In genomic region chr16:48447940-48448536, GRCh38 we compare ENCODE assay signal across 1 cellular context.
TF ChIP-seq lines count a peak whose summit lies in the region.

No MANE protein-coding gene starts in this region.

TF ChIP-seq in HepG2, 621 proteins besides CTCF, POLR2A, EP300 and RAD21 (continued from another document and continues in another):
- TF ChIP-seq THAP8 (CRISPR knock-in tag; IDR thresholded peaks at IDR 0.05; ENCODE audit: borderline replicate concordance) (no peak), ZBTB38 (CRISPR knock-in tag; IDR thresholded peaks at IDR 0.05) (no peak), JUNB (CRISPR knock-in tag; IDR thresholded peaks at IDR 0.05; ENCODE audit: borderline replicate concordance) (no peak), SNAPC5 (CRISPR knock-in tag; IDR thresholded peaks at IDR 0.05; ENCODE audit: borderline replicate concordance) (no peak), MBD4 (IDR thresholded peaks at IDR 0.05; ENCODE audit: borderline replicate concordance, low read length) (no peak), SNAPC2 (CRISPR knock-in tag; IDR thresholded peaks at IDR 0.05) (no peak), PHF8 (CRISPR knock-in tag; IDR thresholded peaks at IDR 0.05) (no peak), ZNF431 (CRISPR knock-in tag; IDR thresholded peaks at IDR 0.05; ENCODE audit: borderline replicate concordance, low read depth) (no peak), ZNF329 (CRISPR knock-in tag; IDR thresholded peaks at IDR 0.05; ENCODE audit: low read depth) (no peak), FLYWCH1 (CRISPR knock-in tag; IDR thresholded peaks at IDR 0.05) (no peak), TGIF2 (CRISPR knock-in tag; IDR thresholded peaks at IDR 0.05) (no peak), HNRNPH1 (optimal IDR thresholded peaks at IDR 0.05; ENCODE audit: low read depth, low read length) (no peak), ZNF674 (CRISPR knock-in tag; IDR thresholded peaks at IDR 0.05; ENCODE audit: low read depth) (no peak), FUBP1 (CRISPR knock-in tag; IDR thresholded peaks at IDR 0.05; ENCODE audit: borderline replicate concordance) (no peak), ZBTB44 (CRISPR knock-in tag; IDR thresholded peaks at IDR 0.05) (no peak), CREBL2 (CRISPR knock-in tag; IDR thresholded peaks at IDR 0.05; ENCODE audit: borderline replicate concordance) (no peak), ZNF552 (CRISPR knock-in tag; IDR thresholded peaks at IDR 0.05; ENCODE audit: borderline replicate concordance) (no peak), SMARCE1 (IDR thresholded peaks at IDR 0.05; ENCODE audit: borderline replicate concordance) (no peak), ASH2L (IDR thresholded peaks at IDR 0.05; ENCODE audit: insufficient read length, low read depth, low read length) (no peak), ZNF556 (CRISPR knock-in tag; IDR thresholded peaks at IDR 0.05; ENCODE audit: borderline replicate concordance) (peak; percentile 59; the same call in 1 of the 2 replicates), ZBTB1 (CRISPR knock-in tag; IDR thresholded peaks at IDR 0.05; ENCODE audit: borderline replicate concordance) (no peak), SIX4 (CRISPR knock-in tag; IDR thresholded peaks at IDR 0.05) (no peak), E2F2 (CRISPR knock-in tag; IDR thresholded peaks at IDR 0.05; ENCODE audit: borderline replicate concordance) (no peak), ZNF274 (CRISPR knock-in tag; IDR thresholded peaks at IDR 0.05) (no peak), RELA (CRISPR knock-in tag; IDR thresholded peaks at IDR 0.05) (no peak), CHD4 (IDR thresholded peaks at IDR 0.05; ENCODE audit: borderline replicate concordance, low read length) (no peak), LBX2 (CRISPR knock-in tag; IDR thresholded peaks at IDR 0.05; ENCODE audit: borderline replicate concordance) (no peak), ZNF17 (CRISPR knock-in tag; IDR thresholded peaks at IDR 0.05) (no peak), ZNF781 (CRISPR knock-in tag; IDR thresholded peaks at IDR 0.05; ENCODE audit: borderline replicate concordance, not compliant biosample characterization) (no peak), SATB2 (CRISPR knock-in tag; IDR thresholded peaks at IDR 0.05) (no peak), CCDC6 (CRISPR knock-in tag; IDR thresholded peaks at IDR 0.05) (peak; percentile 54; the same call in 1 of the 2 replicates), RNF219 (CRISPR knock-in tag; IDR thresholded peaks at IDR 0.05) (no peak), CREB3 (CRISPR knock-in tag; IDR thresholded peaks at IDR 0.05) (no peak), CHD2 (IDR thresholded peaks at IDR 0.05; ENCODE audit: low read depth, low read length) (no peak), PREB (CRISPR knock-in tag; IDR thresholded peaks at IDR 0.05) (no peak), ERF (CRISPR knock-in tag; IDR thresholded peaks at IDR 0.05) (0 out of 2 replicates have a peak, but pooled peaks have one; percentile 22), NR2F6 (IDR thresholded peaks at IDR 0.05) (no peak), NR2F6 (CRISPR knock-in tag; IDR thresholded peaks at IDR 0.05) (peak; percentile 54), SMAD3 (CRISPR knock-in tag; IDR thresholded peaks at IDR 0.05) (no peak), GLMP (CRISPR knock-in tag; IDR thresholded peaks at IDR 0.05; ENCODE audit: borderline replicate concordance) (no peak), HNRNPUL1 (IDR thresholded peaks at IDR 0.05; ENCODE audit: low read depth, low read length) (no peak), FOXO4 (CRISPR knock-in tag; conservative IDR thresholded peaks at IDR 0.05) (no peak), ZUFSP (CRISPR knock-in tag; IDR thresholded peaks at IDR 0.05; ENCODE audit: borderline replicate concordance) (no peak), ATF1 (CRISPR knock-in tag; IDR thresholded peaks at IDR 0.05) (no peak), HNF4G (IDR thresholded peaks at IDR 0.05; ENCODE audit: borderline replicate concordance, low read depth, low read length) (peak; percentile 44; the same call in 1 of the 2 replicates), HNF4G (CRISPR knock-in tag; IDR thresholded peaks at IDR 0.05; ENCODE audit: borderline replicate concordance, low read depth) (peak; percentile 71; the same call in 1 of the 2 replicates), ZNF616 (CRISPR knock-in tag; IDR thresholded peaks at IDR 0.05; ENCODE audit: low read depth) (no peak), AKAP8 (CRISPR knock-in tag; IDR thresholded peaks at IDR 0.05) (no peak), DPF2 (CRISPR knock-in tag; IDR thresholded peaks at IDR 0.05; ENCODE audit: borderline replicate concordance, low read depth) (peak; percentile 68; the same call in 1 of the 2 replicates), ZNF607 (CRISPR knock-in tag; IDR thresholded peaks at IDR 0.05; ENCODE audit: borderline replicate concordance) (peak; percentile 45; the same call in 1 of the 2 replicates), ZNF468 (CRISPR knock-in tag; IDR thresholded peaks at IDR 0.05) (no peak), TBP (CRISPR knock-in tag; IDR thresholded peaks at IDR 0.05) (no peak), SMAD1 (CRISPR knock-in tag; IDR thresholded peaks at IDR 0.05; ENCODE audit: borderline replicate concordance, low read depth) (no peak), POGZ (CRISPR knock-in tag; IDR thresholded peaks at IDR 0.05) (peak; percentile 80)
